ENCODE assay signal across 9 cellular contexts in genomic region chr16:22356930-22357634, GRCh38. TPM values are rescaled to one million over a fixed set of nuclear protein-coding genes. Genes with fewer than 3 reads are reported as not detected.
DNase-seq lines count a peak whose midpoint lies in the region; ATAC-seq, FAIRE-seq and TF ChIP-seq lines count a peak whose summit lies in the region.
"Had no signal": no experiment of that assay in that cellular context is flagged by ENCODE, and none has a peak within 500 bp of the region (broad histone marks: within the 10 kb centered on the region; RNA-seq: fewer than 3 reads in every experiment).

No MANE protein-coding gene starts in this region.

- peaks cover 46% of the 10 kb centered on the region for H4K20me1 ChIP-seq in HepG2 (ENCODE audit: insufficient read depth, low read length)

- FAIRE-seq in HepG2 (lab: Jason Lieb, UNC), result no peak

- POLR2A ChIA-PET in HepG2 (lab: Yijun Ruan, JAX) (interaction anchor here (0.7 to 2.4 kb wide), 3 partner anchors 13 to 59 kb away, joined by 3 to 6 read pairs (median 6); partner anchors contain the start of gene CDR2), MCF 10A (lab: Yijun Ruan, JAX) (interaction anchor here (0.7 to 2.9 kb wide), 5 partner anchors 8 to 18 kb away, joined by 3 to 19 read pairs (median 4); no protein-coding TSS in a partner anchor)

- no peak for TF ChIP-seq RAD21 in HepG2 (CRISPR knock-in tag; IDR thresholded peaks at IDR 0.05)

- no peak overlapping the region for H3K4me2 ChIP-seq in HepG2 (ENCODE audit: low read depth, low read length)

- H3K27ac Mint-ChIP-seq in MCF 10A (ENCODE audit: low read depth, unreplicated experiment), result no peak overlapping the region

- 97% methylated on average over 7 of the region's 7 CpGs for WGBS in HepG2 (ENCODE audit: low lambda C conversion rate)
- 76% methylated on average over 5 of the region's 7 CpGs for WGBS in right lobe of liver (ENCODE audit: insufficient coverage, low coverage, low lambda C conversion rate, missing lambda C conversion rate)

- H3K4me1 ChIP-seq in HepG2 (ENCODE audit: insufficient read depth, low read length), result peaks cover 48% of the 10 kb centered on the region
- peaks cover 0 to 35% (median 13%) of the 10 kb centered on the region in 4 donors for H3K4me1 ChIP-seq in right lobe of liver
- peaks cover 0 to 14% of the 10 kb centered on the region in 2 donors for H3K4me1 ChIP-seq in ascending aorta
- peaks cover 0 to 28% (median 9%) of the 10 kb centered on the region in 4 donors for H3K4me1 ChIP-seq in tibial artery

- DNase-seq in HepG2 (ENCODE audit: low spot score), result no peak
- no peak for DNase-seq in right lobe of liver
- DNase-seq in ascending aorta (ENCODE audit: low spot score in 2 of 2), result no peak
- DNase-seq in tibial artery, result no peak
- no peak for DNase-seq in NCI-H1105 (lab: John Stamatoyannopoulos, UW)
- no peak for DNase-seq in MCF 10A (ENCODE audit: unreplicated experiment)
- no peak for DNase-seq in mesenteric fat pad (ENCODE audit: low spot score)

- peaks cover 44% of the 10 kb centered on the region for H3K36me3 Mint-ChIP-seq in MCF 10A (ENCODE audit: insufficient read depth, unreplicated experiment)

- in situ Hi-C loops in HepG2 (cut with HindIII; ENCODE audit: extremely low pct_ligation_motif_present, low pct_unique_long_range_greater_than_20kb), result no loop called here

- no peaks in the 10 kb centered on the region for H3K27me3 Mint-ChIP-seq in MCF 10A (ENCODE audit: insufficient read depth, unreplicated experiment)

- no peaks in the 10 kb centered on the region for H3K9me3 ChIP-seq in HepG2 (ENCODE audit: low read length)
- no peaks in the 10 kb centered on the region for H3K9me3 ChIP-seq in right lobe of liver
- H3K9me3 ChIP-seq in ascending aorta, result no peaks in the 10 kb centered on the region
- H3K9me3 ChIP-seq in tibial artery, result no peaks in the 10 kb centered on the region

- intact Hi-C loops in HepG2 (cut with micrococcal nuclease; ENCODE audit: unreplicated experiment), result no loop called here
- intact Hi-C loops in right lobe of liver (cut with DNase I), result no loop called here
- intact Hi-C loops in ascending aorta (cut with DNase I), result no loop called here
- intact Hi-C loops in tibial artery (cut with DNase I; ENCODE audit: low total_unique reads), result no loop called here
- intact Hi-C loops in MCF 10A (cut with micrococcal nuclease), result no loop called here

- BruUV-seq in HepG2 (replicated peaks; lab: Mats Ljungman, UMichigan) (no TSS peak), MCF 10A (replicated peaks; lab: Mats Ljungman, UMichigan) (no TSS peak)

- H3K9me3 Mint-ChIP-seq in MCF 10A (ENCODE audit: unreplicated experiment), result no peaks in the 10 kb centered on the region

- H3K27me3 ChIP-seq in HepG2 (ENCODE audit: control insufficient read depth in 1 of 2, insufficient read depth in 2 of 2, low read length in 2 of 2) (no peaks in the 10 kb centered on the region), right lobe of liver (no peaks in the 10 kb centered on the region), ascending aorta (no peaks in the 10 kb centered on the region), tibial artery (no peaks in the 10 kb centered on the region)

- peaks cover 21% of the 10 kb centered on the region for H3K4me1 Mint-ChIP-seq in MCF 10A (ENCODE audit: insufficient read depth, unreplicated experiment)

- H3K36me3 ChIP-seq in HepG2 (replicated peaks in 1 of 2; ENCODE audit: control insufficient read depth in 1 of 2, insufficient read depth in 2 of 2, low read length in 2 of 2) (peaks cover 19 to 61% of the 10 kb centered on the region in 2 experiments), right lobe of liver (no peaks in the 10 kb centered on the region), ascending aorta (peaks cover 2 to 3% of the 10 kb centered on the region in 2 donors), tibial artery (peaks cover 0 to 14% (median 0%) of the 10 kb centered on the region in 3 donors)

- TF ChIP-seq EP300 in HepG2 (IDR thresholded peaks at IDR 0.05; ENCODE audit: low read depth in 2 of 2, low read length in 2 of 2), result no peak
- no peak for TF ChIP-seq EP300 in HepG2 (CRISPR knock-in tag; IDR thresholded peaks at IDR 0.05; ENCODE audit: borderline replicate concordance)

- TF ChIP-seq CTCF in HepG2 (CRISPR knock-in tag; IDR thresholded peaks at IDR 0.05) (no peak), right lobe of liver (IDR thresholded peaks at IDR 0.05) (no peak), ascending aorta (IDR thresholded peaks at IDR 0.05) (no peak), tibial artery (IDR thresholded peaks at IDR 0.05) (no peak), MCF 10A (IDR thresholded peaks at IDR 0.05; ENCODE audit: unreplicated experiment) (no peak)

- no peak overlapping the region for H3K9ac ChIP-seq in HepG2 (ENCODE audit: insufficient read depth, low read depth, low read length)

- no peak overlapping the region for H2AFZ ChIP-seq in HepG2 (ENCODE audit: low read length)

- no peak for TF ChIP-seq POLR2A in HepG2 (IDR thresholded peaks at IDR 0.05; ENCODE audit: insufficient read depth in 1 of 2, low read depth in 2 of 2, low read length in 2 of 2)
- TF ChIP-seq POLR2A in right lobe of liver (IDR thresholded peaks at IDR 0.05), result no peak

- H3K4me3 ChIP-seq in HepG2 (replicated peaks in 1 of 3; ENCODE audit: insufficient read depth in 1 of 3, low read depth in 2 of 3, low read length in 3 of 3) (no peak overlapping the region), right lobe of liver (no peak overlapping the region), ascending aorta (no peak overlapping the region), tibial artery (no peak overlapping the region)

- ATAC-seq in HepG2 (no peak), right lobe of liver (no peak), HG03175 (IDR thresholded peaks at IDR 0.05; ENCODE audit: unreplicated experiment) (peak; percentile 20)
- ATAC-seq: Panc1 had no signal

- peaks cover 72% of the 10 kb centered on the region for H3K79me2 ChIP-seq in HepG2 (ENCODE audit: insufficient read depth, low read length)

- CTCF ChIA-PET in HepG2 (lab: Yijun Ruan, JAX; ENCODE audit: low intra/inter-chr PET ratio, low total read pairs), result no interaction called here
- CTCF ChIA-PET in MCF 10A (lab: Yijun Ruan, JAX), result interaction anchor here (0.7 kb wide), 1 partner anchor 174 kb away, joined by 3 read pairs; no protein-coding TSS in a partner anchor

- H3K27ac ChIP-seq in HepG2 (ENCODE audit: extremely low read length, insufficient read depth, low read length) (no peak overlapping the region), right lobe of liver (no peak overlapping the region), ascending aorta (peak overlapping the region; percentile 53 to 65), tibial artery (peak overlapping the region; percentile 0 to 13)

- H3K4me3 Mint-ChIP-seq in MCF 10A (ENCODE audit: unreplicated experiment), result no peak overlapping the region

RNA-seq across cellular contexts. Expression of gene CDR2, which starts 17.3 kb away (rescaled TPM):
- total RNA-seq in HepG2 (2016; rRNA removed; fragmentation: Illumina TruSeq; extraction: Trizol) (59.0 and 76.7 TPM in 2 replicates), right lobe of liver (10 to 100 TPM in 5 of 6 experiments, 1 to 10 TPM in 1; 8.2 to 16.8 (median 14.2) TPM), ascending aorta (36.3 TPM), MCF 10A (2022) (20.0 and 23.9 TPM in 2 replicates), mesenteric fat pad (24.8 TPM)
- total RNA-seq in HepG2 (2016; cell fraction: cytosol; rRNA removed; fragmentation: Illumina TruSeq; extraction: Trizol; ENCODE audit: low read depth), result 20.7 and 23.8 TPM in 2 replicates
- 60.0 and 73.9 TPM in 2 replicates for total RNA-seq in HepG2 (2016; cell fraction: insoluble cytoplasmic fraction; rRNA removed; fragmentation: Illumina TruSeq; extraction: Trizol)
- total RNA-seq in HepG2 (2016; cell fraction: membrane; rRNA removed; fragmentation: Illumina TruSeq; extraction: Trizol), result 44.0 and 46.8 TPM in 2 replicates
- total RNA-seq in HepG2 (2016; cell fraction: nucleus; rRNA removed; fragmentation: Illumina TruSeq; extraction: Trizol), result 34.8 and 41.9 TPM in 2 replicates
- 67.5 and 78.9 TPM in 2 replicates for polyA plus RNA-seq in HepG2 (2011; rRNA removed)
- 60.0 and 71.4 TPM in 2 replicates for polyA plus RNA-seq in HepG2 (2011; cell fraction: cytosol; rRNA removed)
- polyA plus RNA-seq in HepG2 (2011; cell fraction: nucleus; rRNA removed), result 32.2 and 35.4 TPM in 2 replicates
- polyA plus RNA-seq in HepG2 (2012), result 42.9 and 53.6 TPM in 2 replicates
- 9.2 and 11.4 TPM in 2 replicates for polyA plus RNA-seq in HepG2 (2016; cell fraction: cytosol; fragmentation: Illumina TruSeq; extraction: Trizol; ENCODE audit: low read depth)
- 89.8 and 91.4 TPM in 2 replicates for polyA plus RNA-seq in HepG2 (2016; cell fraction: insoluble cytoplasmic fraction; fragmentation: Illumina TruSeq; extraction: Trizol; ENCODE audit: low read depth)
- 27.9 and 34.0 TPM in 2 replicates for polyA plus RNA-seq in HepG2 (2016; cell fraction: membrane; fragmentation: Illumina TruSeq; extraction: Trizol; ENCODE audit: low read depth)
- 73.8 and 74.1 TPM in 2 replicates for polyA plus RNA-seq in HepG2 (2016; cell fraction: nucleus; fragmentation: Illumina TruSeq; extraction: Trizol; ENCODE audit: insufficient read depth, low read depth)
- 12.4 and 45.2 TPM in 2 replicates for polyA minus RNA-seq in HepG2 (2011; rRNA and poly(A)+ RNA removed; ENCODE audit: low replicate concordance)
- polyA minus RNA-seq in HepG2 (2011; cell fraction: cytosol; rRNA and poly(A)+ RNA removed), result 55.0 and 56.7 TPM in 2 replicates
- polyA minus RNA-seq in HepG2 (2011; cell fraction: nucleus; rRNA and poly(A)+ RNA removed), result 52.0 and 54.7 TPM in 2 replicates

RNA-seq across cellular contexts. Expression of gene POLR3E, which starts 59.9 kb away (rescaled TPM):
- total RNA-seq in HepG2 (2016; rRNA removed; fragmentation: Illumina TruSeq; extraction: Trizol) (94.8 and 135 TPM in 2 replicates), right lobe of liver (10 to 100 TPM; 15.8 to 35.7 (median 26.9) TPM), ascending aorta (19.5 TPM), MCF 10A (2022) (53.2 and 73.8 TPM in 2 replicates), mesenteric fat pad (50.8 TPM)
- 40.5 and 40.7 TPM in 2 replicates for total RNA-seq in HepG2 (2016; cell fraction: cytosol; rRNA removed; fragmentation: Illumina TruSeq; extraction: Trizol; ENCODE audit: low read depth)
- total RNA-seq in HepG2 (2016; cell fraction: insoluble cytoplasmic fraction; rRNA removed; fragmentation: Illumina TruSeq; extraction: Trizol), result 93.2 and 125 TPM in 2 replicates
- 103 and 106 TPM in 2 replicates for total RNA-seq in HepG2 (2016; cell fraction: membrane; rRNA removed; fragmentation: Illumina TruSeq; extraction: Trizol)
- 115 and 134 TPM in 2 replicates for total RNA-seq in HepG2 (2016; cell fraction: nucleus; rRNA removed; fragmentation: Illumina TruSeq; extraction: Trizol)
- 262 and 280 TPM in 2 replicates for polyA plus RNA-seq in HepG2 (2011; rRNA removed)
- polyA plus RNA-seq in HepG2 (2011; cell fraction: cytosol; rRNA removed), result 132 and 169 TPM in 2 replicates
- polyA plus RNA-seq in HepG2 (2011; cell fraction: nucleus; rRNA removed), result 753 and 830 TPM in 2 replicates
- 105 and 114 TPM in 2 replicates for polyA plus RNA-seq in HepG2 (2012)
- polyA plus RNA-seq in HepG2 (2016; cell fraction: cytosol; fragmentation: Illumina TruSeq; extraction: Trizol; ENCODE audit: low read depth), result 31.3 and 37.9 TPM in 2 replicates
- polyA plus RNA-seq in HepG2 (2016; cell fraction: insoluble cytoplasmic fraction; fragmentation: Illumina TruSeq; extraction: Trizol; ENCODE audit: low read depth), result 94.5 and 105 TPM in 2 replicates
- 62.4 and 65.8 TPM in 2 replicates for polyA plus RNA-seq in HepG2 (2016; cell fraction: membrane; fragmentation: Illumina TruSeq; extraction: Trizol; ENCODE audit: low read depth)
- polyA plus RNA-seq in HepG2 (2016; cell fraction: nucleus; fragmentation: Illumina TruSeq; extraction: Trizol; ENCODE audit: insufficient read depth, low read depth), result 279 and 292 TPM in 2 replicates
- 472 and 743 TPM in 2 replicates for polyA minus RNA-seq in HepG2 (2011; rRNA and poly(A)+ RNA removed; ENCODE audit: low replicate concordance)
- 96.6 and 110 TPM in 2 replicates for polyA minus RNA-seq in HepG2 (2011; cell fraction: cytosol; rRNA and poly(A)+ RNA removed)
- 279 and 332 TPM in 2 replicates for polyA minus RNA-seq in HepG2 (2011; cell fraction: nucleus; rRNA and poly(A)+ RNA removed)

Comparison
In these comparisons a context has a peak if more than half of its experiments do, and no peak if none do; other contexts are left out.
1. H3K27ac ChIP-seq: peak in ascending aorta (2 of 2) and tibial artery (2 of 2); none in HepG2 (single experiment) and right lobe of liver (0 of 3).